ENCODE assay signal across 8 cellular contexts in the genomic region with DNA sequence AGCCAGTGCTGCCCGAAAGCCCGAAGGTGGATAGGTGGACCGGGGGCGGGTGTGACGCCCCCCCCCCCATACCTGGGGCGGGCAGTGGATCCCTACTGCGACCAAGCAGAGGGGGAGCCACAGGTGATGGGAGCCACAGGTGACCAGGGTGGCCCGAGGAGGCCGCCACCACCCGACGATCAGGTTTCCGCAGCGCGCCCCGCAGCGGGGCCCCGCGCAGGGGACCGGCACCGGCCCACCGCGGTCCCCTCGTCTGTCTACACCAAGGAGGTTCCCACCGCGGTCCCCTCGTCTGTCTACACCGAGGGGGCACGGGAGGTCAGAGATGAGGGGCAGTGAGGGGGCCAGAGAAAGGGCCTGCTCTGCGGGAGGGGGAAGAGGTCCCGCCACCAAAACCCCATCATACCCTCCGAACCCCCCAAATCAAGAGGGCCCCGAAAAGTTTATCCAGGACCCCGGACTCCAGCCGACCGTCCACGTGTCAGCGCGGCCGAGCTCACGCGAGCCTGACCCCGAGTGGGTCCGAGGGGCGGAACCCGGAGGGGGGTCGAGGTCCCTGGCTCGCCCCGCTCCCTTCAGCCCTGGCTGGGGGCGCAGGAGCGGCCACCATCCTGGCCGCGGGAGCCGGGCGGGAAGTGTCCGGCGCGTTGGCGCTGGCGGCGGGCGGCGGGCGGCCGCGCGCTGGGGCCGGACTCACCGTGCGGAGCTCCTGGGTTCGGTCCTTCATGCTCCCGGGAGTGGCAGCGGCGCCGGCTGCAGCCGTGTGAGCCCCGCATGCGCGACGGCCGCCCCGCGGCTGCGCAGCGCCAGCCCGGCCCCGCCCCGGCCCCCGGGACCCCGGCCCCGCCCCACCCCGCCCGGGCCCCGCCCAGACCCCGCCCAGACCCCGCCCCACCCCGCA. TPM values are rescaled to one million over a fixed set of nuclear protein-coding genes. Genes with fewer than 3 reads are reported as not detected.
A peak's percentile ranks its signal among the peaks of the same experiment; 100 is the strongest.
DNase-seq lines count a peak whose midpoint lies in the region; ATAC-seq, FAIRE-seq and TF ChIP-seq lines count a peak whose summit lies in the region.

A gene (minus strand): TSS at position 765 of the 901 bp plus-strand sequence. CDS start 38 bp downstream, at position 727.

- H3K4me1 ChIP-seq in BLaER1 (peaks cover 73% of the 10 kb centered on the region), RWPE2 (ENCODE audit: insufficient read depth, poor library complexity, severe bottlenecking) (peaks cover 28% of the 10 kb centered on the region), osteoblast (ENCODE audit: insufficient read depth, low read length) (peaks cover 33% of the 10 kb centered on the region)

- intact Hi-C loops in activated naive CD4-positive, alpha-beta T cell treated with anti-CD3 and anti-CD28 coated beads for 36 hours (cut with micrococcal nuclease), result loop anchor here (1.0 to 10.0 kb wide), 7 partner anchors 19 to 936 kb away; a partner anchor contains a TSS

- H3K36me3 ChIP-seq in BLaER1, result no peaks in the 10 kb centered on the region
- H3K36me3 ChIP-seq in RWPE2 (ENCODE audit: low read depth), result peaks cover 19% of the 10 kb centered on the region; the same call in 1 of the 2 replicates
- no peaks in the 10 kb centered on the region for H3K36me3 ChIP-seq in osteoblast (ENCODE audit: insufficient read depth, low read length)

- CTCF ChIA-PET in activated naive CD4-positive, alpha-beta T cell treated with anti-CD3 and anti-CD28 coated beads for 36 hours (lab: Charles Lee), result interaction anchor here (0.8 kb wide), 1 partner anchor 112 kb away, joined by 5 read pairs; no protein-coding TSS in a partner anchor

- H3K9me3 Mint-ChIP-seq in activated naive CD4-positive, alpha-beta T cell treated with anti-CD3 and anti-CD28 coated beads for 36 hours, result no peaks in the 10 kb centered on the region
- no peaks in the 10 kb centered on the region for H3K9me3 Mint-ChIP-seq in type B pancreatic cell

- H3K4me1 Mint-ChIP-seq in activated naive CD4-positive, alpha-beta T cell treated with anti-CD3 and anti-CD28 coated beads for 36 hours (ENCODE audit: low read depth), result peaks cover 33% of the 10 kb centered on the region
- H3K4me1 Mint-ChIP-seq in type B pancreatic cell (ENCODE audit: unreplicated experiment), result peaks cover 18% of the 10 kb centered on the region

- H3K4me3 ChIP-seq in BLaER1 (peak within 1 kb of the TSS; percentile 75), RWPE2 (ENCODE audit: severe bottlenecking) (peak within 1 kb of the TSS; percentile 95), osteoblast (ENCODE audit: insufficient read depth, low read length) (peak within 1 kb of the TSS; percentile 95)

- FAIRE-seq in GM19239 (lab: Jason Lieb, UNC), result no peak

- H3K9me3 ChIP-seq in BLaER1 (no peaks in the 10 kb centered on the region), RWPE2 (ENCODE audit: severe bottlenecking) (no peaks in the 10 kb centered on the region), osteoblast (ENCODE audit: low read depth, low read length) (no peaks in the 10 kb centered on the region)

- ATAC-seq in HG03571 (IDR thresholded peaks at IDR 0.05; ENCODE audit: unreplicated experiment) (peak; percentile 64), RWPE2 (ENCODE audit: low read depth) (peak; percentile 22; the same call in 1 of the 3 replicates)

- H3K27me3 Mint-ChIP-seq in activated naive CD4-positive, alpha-beta T cell treated with anti-CD3 and anti-CD28 coated beads for 36 hours (ENCODE audit: low read depth), result peaks cover 2% of the 10 kb centered on the region
- H3K27me3 Mint-ChIP-seq in type B pancreatic cell, result peaks cover 5% of the 10 kb centered on the region

- H3K79me2 ChIP-seq in osteoblast (ENCODE audit: insufficient read depth, low read length), result peaks cover 48% of the 10 kb centered on the region

- TF ChIP-seq CTCF in RWPE2 (IDR thresholded peaks at IDR 0.05; ENCODE audit: poor library complexity, severe bottlenecking), result no peak
- TF ChIP-seq CTCF in osteoblast (IDR thresholded peaks at IDR 0.05; ENCODE audit: extremely low read depth, low read depth, low read length), result no peak
- no peak for TF ChIP-seq CTCF in type B pancreatic cell (conservative IDR thresholded peaks at IDR 0.05)

- DNase-seq in GM19239 (ENCODE audit: insufficient read length, low spot score), result peak; percentile 96
- DNase-seq in RWPE2 (ENCODE audit: low spot score), result no peak
- peak; percentile 69 for DNase-seq in activated naive CD4-positive, alpha-beta T cell treated with anti-CD3 and anti-CD28 coated beads for 36 hours
- peak; percentile 93 for DNase-seq in germinal center (ENCODE audit: low spot score)
- DNase-seq in osteoblast (ENCODE audit: insufficient read length, low spot score, missing footprints), result peak; percentile 99
- no peak for DNase-seq in type B pancreatic cell (ENCODE audit: extremely low spot score, unreplicated experiment)

- H3K9ac ChIP-seq in BLaER1, result peak within 1 kb of the TSS; percentile 50; the same call in 1 of the 2 replicates

- H3K4me2 ChIP-seq in BLaER1 (peak within 1 kb of the TSS; percentile 100), osteoblast (ENCODE audit: insufficient read depth, low read length) (peak within 1 kb of the TSS; percentile 82)

- H3K27ac Mint-ChIP-seq in activated naive CD4-positive, alpha-beta T cell treated with anti-CD3 and anti-CD28 coated beads for 36 hours, result no peak within 1 kb of the TSS
- H3K27ac Mint-ChIP-seq in type B pancreatic cell, result peak within 1 kb of the TSS; percentile 43

- H4K20me1 ChIP-seq in BLaER1 (peaks cover 70% of the 10 kb centered on the region), osteoblast (ENCODE audit: insufficient read depth, low read length) (peaks cover 33% of the 10 kb centered on the region)

- no peaks in the 10 kb centered on the region for H3K36me3 Mint-ChIP-seq in activated naive CD4-positive, alpha-beta T cell treated with anti-CD3 and anti-CD28 coated beads for 36 hours (ENCODE audit: low read depth)
- no peaks in the 10 kb centered on the region for H3K36me3 Mint-ChIP-seq in type B pancreatic cell

- H2AFZ ChIP-seq in osteoblast (ENCODE audit: low read length), result no peak within 1 kb of the TSS

- H3K27ac ChIP-seq in BLaER1 (no peak within 1 kb of the TSS), RWPE2 (ENCODE audit: poor library complexity, severe bottlenecking) (peak within 1 kb of the TSS; percentile 66), osteoblast (ENCODE audit: low read depth, low read length) (peak within 1 kb of the TSS; percentile 95)

- H3K4me3 Mint-ChIP-seq in activated naive CD4-positive, alpha-beta T cell treated with anti-CD3 and anti-CD28 coated beads for 36 hours, result peak within 1 kb of the TSS; percentile 77
- H3K4me3 Mint-ChIP-seq in type B pancreatic cell, result peak within 1 kb of the TSS; percentile 85

- peaks cover 65% of the 10 kb centered on the region for H3K27me3 ChIP-seq in BLaER1
- H3K27me3 ChIP-seq in RWPE2 (ENCODE audit: insufficient read depth, poor library complexity, severe bottlenecking), result no peaks in the 10 kb centered on the region
- no peaks in the 10 kb centered on the region for H3K27me3 ChIP-seq in osteoblast (ENCODE audit: insufficient read depth, low read length)

RNA-seq across cellular contexts. Expression of the gene that starts here (rescaled TPM):
- total RNA-seq in activated naive CD4-positive, alpha-beta T cell treated with anti-CD3 and anti-CD28 coated beads for 36 hours, result 10 to 100 TPM; 23.7 to 24.1 TPM
- total RNA-seq in osteoblast (15.9 and 17.4 TPM in 2 replicates), type B pancreatic cell (ENCODE audit: low replicate concordance) (27.3 and 35.1 TPM in 2 replicates)

Comparison
In these comparisons a context has a peak if more than half of its experiments do, and no peak if none do; other contexts are left out.
1. DNase-seq: peak in GM19239 (single experiment), activated naive CD4-positive, alpha-beta T cell treated with anti-CD3 and anti-CD28 coated beads for 36 hours (single experiment), germinal center (single experiment) and osteoblast (single experiment); none in RWPE2 (single experiment) and type B pancreatic cell (single experiment).
2. Peak in every context shown above with its lines, with median percentiles within 50 percentile points of each other: H3K4me3 ChIP-seq.